22 cellular contexts compared by ENCODE assay signal in the genomic region with DNA sequence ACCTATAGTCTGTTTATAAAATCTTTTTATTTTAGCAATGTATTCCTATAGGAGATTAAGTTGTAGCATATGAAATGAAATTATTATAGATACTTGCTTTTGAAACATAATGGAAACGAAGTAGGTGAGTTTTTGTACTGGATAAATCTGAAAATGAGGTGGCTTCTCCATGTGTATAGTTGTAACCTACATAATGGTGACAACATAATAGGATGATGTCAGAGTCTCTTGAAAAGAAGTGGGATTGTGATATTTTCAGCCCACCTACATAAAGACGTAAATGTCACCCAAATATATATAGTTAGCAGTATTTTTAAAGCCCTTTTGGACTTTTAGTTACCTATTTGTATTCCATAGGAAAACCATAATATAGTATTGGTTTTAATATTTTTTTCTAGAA. TPM values are rescaled to one million over a fixed set of nuclear protein-coding genes. Genes with fewer than 3 reads are reported as not detected.
DNase-seq lines count a peak whose midpoint lies in the region; ATAC-seq, FAIRE-seq and TF ChIP-seq lines count a peak whose summit lies in the region.
"Had no signal": no experiment of that assay in that cellular context is flagged by ENCODE, and none has a peak within 500 bp of the region (broad histone marks: within the 10 kb centered on the region; RNA-seq: fewer than 3 reads in every experiment).

No MANE protein-coding gene starts in this region.

- H3K27me3 ChIP-seq in dorsolateral prefrontal cortex: no peaks in the 10 kb centered on the region
- H3K27me3 ChIP-seq: BLaER1 treated with 17β-estradiol and CSF1 and Interleukin-3, amounts not matched to agents 10 nM and 100 nM had no signal

- FAIRE-seq in TTC549 (lab: Jason Lieb, UNC): peak; percentile 3
- FAIRE-seq: A549, D721Med, GM12891, GM19239 had no signal

- peak overlapping the region in 4 of 59 donors; percentile 3 to 43 (median 12) for H3K4me3 ChIP-seq in dorsolateral prefrontal cortex
- H3K4me3 ChIP-seq: A549; BLaER1 treated with 17β-estradiol and CSF1 and Interleukin-3, amounts not matched to agents 10 nM and 100 nM had no signal

- intact Hi-C loops in dorsolateral prefrontal cortex (cut with DNase I): no loop called here
- intact Hi-C loops in activated CD4-positive, alpha-beta T cell treated with anti-CD3 and anti-CD28 coated beads, Interleukin-2, amount 10 ng/mL, durations not matched to agents 24 days and 14 days (cut with micrococcal nuclease): no loop called here

- no peaks in the 10 kb centered on the region for H3K9me3 Mint-ChIP-seq in activated CD4-positive, alpha-beta T cell treated with anti-CD3 and anti-CD28 coated beads, Interleukin-2, amount 10 ng/mL, durations not matched to agents 24 days and 14 days
- H3K9me3 Mint-ChIP-seq: CD4-positive, alpha-beta T cell; CD8-positive, alpha-beta T cell had no signal

- peak overlapping the region in 41 of 59 donors; percentile 0 to 82 (median 56) for H3K27ac ChIP-seq in dorsolateral prefrontal cortex
- H3K27ac ChIP-seq: 22Rv1; A549; BLaER1 treated with 17β-estradiol and CSF1 and Interleukin-3, amounts not matched to agents 10 nM and 100 nM; C4-2B had no signal

- ATAC-seq in HG02610 (IDR thresholded peaks at IDR 0.05; ENCODE audit: unreplicated experiment): no peak
- ATAC-seq: A549; CD8-positive, alpha-beta T cell had no signal

- H3K4me3 Mint-ChIP-seq in activated CD4-positive, alpha-beta T cell treated with anti-CD3 and anti-CD28 coated beads, Interleukin-2, amount 10 ng/mL, durations not matched to agents 24 days and 14 days: no peak overlapping the region
- H3K4me3 Mint-ChIP-seq: B cell; CD4-positive, alpha-beta T cell; CD8-positive, alpha-beta T cell had no signal

- H3K27ac Mint-ChIP-seq in activated CD4-positive, alpha-beta T cell treated with anti-CD3 and anti-CD28 coated beads, Interleukin-2, amount 10 ng/mL, durations not matched to agents 24 days and 14 days: no peak overlapping the region
- H3K27ac Mint-ChIP-seq: B cell; CD4-positive, alpha-beta T cell; CD8-positive, alpha-beta T cell had no signal

- DNase-seq in NCI-H2227 (lab: John Stamatoyannopoulos, UW; ENCODE audit: unreplicated experiment) (peak; percentile 20), NCI-H2227 treated with DMSO at 0.1 percent for 48 hours (lab: John Stamatoyannopoulos, UW) (no peak), dorsolateral prefrontal cortex (no peak), medulla oblongata (ENCODE audit: extremely low spot score) (no peak)
- no peak for DNase-seq in activated CD4-positive, alpha-beta T cell treated with anti-CD3 and anti-CD28 coated beads, Interleukin-2, amount 10 ng/mL, durations not matched to agents 24 days and 14 days
- DNase-seq: AML-193; Caco-2; Calu3; CD4-positive, alpha-beta T cell; CD8-positive, alpha-beta T cell; DMS79 treated with DMSO at 0.1 percent for 48 hours; GF-D8 had no signal

- H3K36me3 Mint-ChIP-seq in activated CD4-positive, alpha-beta T cell treated with anti-CD3 and anti-CD28 coated beads, Interleukin-2, amount 10 ng/mL, durations not matched to agents 24 days and 14 days (ENCODE audit: low read depth): no peaks in the 10 kb centered on the region
- H3K36me3 Mint-ChIP-seq: CD8-positive, alpha-beta T cell had no signal

- no peaks in the 10 kb centered on the region for H3K4me1 Mint-ChIP-seq in activated CD4-positive, alpha-beta T cell treated with anti-CD3 and anti-CD28 coated beads, Interleukin-2, amount 10 ng/mL, durations not matched to agents 24 days and 14 days
- H3K4me1 Mint-ChIP-seq: B cell had no signal

- peaks cover 2% of the 10 kb centered on the region for H3K27me3 Mint-ChIP-seq in activated CD4-positive, alpha-beta T cell treated with anti-CD3 and anti-CD28 coated beads, Interleukin-2, amount 10 ng/mL, durations not matched to agents 24 days and 14 days
- H3K27me3 Mint-ChIP-seq: B cell; CD4-positive, alpha-beta T cell had no signal

- TF ChIP-seq CTCF in dorsolateral prefrontal cortex (IDR thresholded peaks at IDR 0.05 in 54 of 56, conservative IDR thresholded peaks at IDR 0.05 in 2 of 56; ENCODE audit: low read depth in 1 of 56, partially characterized antibody in 56 of 56): no peak

RNA-seq across cellular contexts. Expression of a gene that starts 34.8 kb away (rescaled TPM):
- 100 to 1,000 TPM; 110 to 355 (median 223) TPM for total RNA-seq in dorsolateral prefrontal cortex
- total RNA-seq in activated CD4-positive, alpha-beta T cell treated with anti-CD3 and anti-CD28 coated beads, Interleukin-2, amount 10 ng/mL, durations not matched to agents 24 days and 14 days: 0.33 and 0.43 TPM in 2 replicates

Comparison
In these comparisons a context has a peak if more than half of its experiments do, and no peak if none do; other contexts are left out.
1. RNA of a gene that starts 34.8 kb away (total RNA-seq): 110 to 355 TPM in dorsolateral prefrontal cortex; 0.33 to 0.43 TPM in activated CD4-positive, alpha-beta T cell treated with anti-CD3 and anti-CD28 coated beads, Interleukin-2, amount 10 ng/mL, durations not matched to agents 24 days and 14 days; every median in the first group is over 10 times any median in the second.